ENCODE assay signal across 21 cellular contexts in genomic region chr18:615773-616172, GRCh38. TPM values are rescaled to one million over a fixed set of nuclear protein-coding genes. Genes with fewer than 3 reads are reported as not detected.
DNase-seq lines count a peak whose midpoint lies in the region; ATAC-seq and TF ChIP-seq lines count a peak whose summit lies in the region.
"Had no signal": no experiment of that assay in that cellular context is flagged by ENCODE, and none has a peak within 500 bp of the region (broad histone marks: within the 10 kb centered on the region; RNA-seq: fewer than 3 reads in every experiment).

No MANE protein-coding gene starts in this region.

- H3K79me1 ChIP-seq in mesenchymal stem cell (replicated peaks; ENCODE audit: low read length, poor library complexity, severe bottlenecking), result no peaks in the 10 kb centered on the region

- H3K27me3 Mint-ChIP-seq in dendritic cell treated with granulocyte-macrophage colony-stimulating factor and Interleukin-4, amounts not matched to agents 40 ng/mL and 50 ng/mL, for 4 days, result peaks cover 13% of the 10 kb centered on the region
- peaks cover 2% of the 10 kb centered on the region for H3K27me3 Mint-ChIP-seq in GM23338 (ENCODE audit: insufficient read depth, low read depth, poor library complexity)
- H3K27me3 Mint-ChIP-seq in glutamatergic neuron (ENCODE audit: unreplicated experiment), result peaks cover 2% of the 10 kb centered on the region

- H3K4me3 ChIP-seq in mesenchymal stem cell (ENCODE audit: insufficient read depth in 1 of 2, low read depth in 1 of 2, low read length in 2 of 2) (no peak overlapping the region), GM23338 (no peak overlapping the region)
- H3K4me3 ChIP-seq: ascending aorta, esophagus muscularis mucosa had no signal

- H3K9me3 ChIP-seq in mesenchymal stem cell (ENCODE audit: control insufficient read depth, low read length), result no peaks in the 10 kb centered on the region
- H3K9me3 ChIP-seq: ascending aorta, esophagus muscularis mucosa had no signal

- H2BK15ac ChIP-seq in mesenchymal stem cell (ENCODE audit: low read depth, poor library complexity, severe bottlenecking), result no peak overlapping the region

- H3F3A ChIP-seq in GM23338 (replicated peaks; ENCODE audit: low read depth), result no peaks in the 10 kb centered on the region

- DNase-seq in NCI-H774 (lab: John Stamatoyannopoulos, UW) (peak; percentile 34), mesenchymal stem cell (no peak), GM23338 (ENCODE audit: low spot score) (no peak), NCI-H526 treated with DMSO at 0.1 percent for 48 hours (lab: John Stamatoyannopoulos, UW) (no peak), glutamatergic neuron (no peak), GM13977 (ENCODE audit: low spot score) (no peak)
- DNase-seq: activated naive CD4-positive, alpha-beta T cell treated with anti-CD3 and anti-CD28 coated beads, Interleukin-2, amount 50 U/mL, for 16 hours; activated T-cell treated with anti-CD3 and anti-CD28 coated beads, Interleukin-2, amount 50 U/mL, for 48 hours; C1 segment of cervical spinal cord; effector CD8-positive, alpha-beta T cell; GOT3; substantia nigra had no signal

- no peak overlapping the region for H3K23ac ChIP-seq in mesenchymal stem cell (ENCODE audit: low read length in 2 of 2)

- no peak overlapping the region for H3K4me3 Mint-ChIP-seq in dendritic cell treated with granulocyte-macrophage colony-stimulating factor and Interleukin-4, amounts not matched to agents 40 ng/mL and 50 ng/mL, for 4 days
- H3K4me3 Mint-ChIP-seq in GM23338 (no peak overlapping the region), glutamatergic neuron (ENCODE audit: unreplicated experiment) (no peak overlapping the region)

- peak overlapping the region; percentile 58 for H3K9ac ChIP-seq in mesenchymal stem cell (ENCODE audit: low read length)

- H2BK12ac ChIP-seq in mesenchymal stem cell (ENCODE audit: low read length in 2 of 2), result no peak overlapping the region

- H2AFZ ChIP-seq in mesenchymal stem cell (ENCODE audit: low read depth, low read length) (no peak overlapping the region), GM23338 (no peak overlapping the region; the same call in 1 of the 2 replicates)

- H4K91ac ChIP-seq in mesenchymal stem cell (ENCODE audit: low read length), result no peak overlapping the region

- H3K36me3 Mint-ChIP-seq in dendritic cell treated with granulocyte-macrophage colony-stimulating factor and Interleukin-4, amounts not matched to agents 40 ng/mL and 50 ng/mL, for 4 days (ENCODE audit: low read depth), result no peaks in the 10 kb centered on the region
- H3K36me3 Mint-ChIP-seq in GM23338 (ENCODE audit: low read depth) (no peaks in the 10 kb centered on the region), glutamatergic neuron (ENCODE audit: unreplicated experiment) (no peaks in the 10 kb centered on the region)

- in situ Hi-C loops in GM13977 (cut with MboI; ENCODE audit: low pct_unique_long_range_greater_than_20kb, low sequenced_read_pairs, unreplicated experiment), result no loop called here

- peaks cover 3% of the 10 kb centered on the region; the same call in 1 of the 2 replicates for H3K9me2 ChIP-seq in GM23338 (ENCODE audit: insufficient read depth)

- H3K27me3 ChIP-seq in mesenchymal stem cell (ENCODE audit: control insufficient read depth in 1 of 2, insufficient read depth in 1 of 2, low read length in 2 of 2) (no peaks in the 10 kb centered on the region), GM23338 (ENCODE audit: insufficient read depth) (no peaks in the 10 kb centered on the region)
- H3K27me3 ChIP-seq: ascending aorta, esophagus muscularis mucosa had no signal

- H3K27ac ChIP-seq in C4-2B (peak overlapping the region; percentile 21; the same call in 1 of the 2 replicates), mesenchymal stem cell (ENCODE audit: low read length, poor library complexity, severe bottlenecking) (no peak overlapping the region), GM23338 (ENCODE audit: low read depth) (no peak overlapping the region)
- H3K27ac ChIP-seq: ascending aorta, esophagus muscularis mucosa, HL-60 had no signal

- no peaks in the 10 kb centered on the region for H3K9me3 Mint-ChIP-seq in dendritic cell treated with granulocyte-macrophage colony-stimulating factor and Interleukin-4, amounts not matched to agents 40 ng/mL and 50 ng/mL, for 4 days
- no peaks in the 10 kb centered on the region for H3K9me3 Mint-ChIP-seq in GM23338
- H3K9me3 Mint-ChIP-seq in glutamatergic neuron (ENCODE audit: unreplicated experiment), result peaks cover 3% of the 10 kb centered on the region

- H3K79me2 ChIP-seq in GM23338 (replicated peaks; ENCODE audit: insufficient read depth), result no peaks in the 10 kb centered on the region

- H3K36me3 ChIP-seq in mesenchymal stem cell (ENCODE audit: control insufficient read depth in 1 of 2, insufficient read depth in 2 of 2, low read depth in 1 of 2, low read length in 2 of 2), result no peaks in the 10 kb centered on the region
- no peaks in the 10 kb centered on the region for H3K36me3 ChIP-seq in GM23338 (ENCODE audit: insufficient read depth)
- H3K36me3 ChIP-seq: ascending aorta, esophagus muscularis mucosa had no signal

- peak overlapping the region in 1 of 2 experiments; percentile 33 for H3K4ac ChIP-seq in mesenchymal stem cell (ENCODE audit: low read depth in 1 of 2, low read length in 2 of 2)

- H2AK5ac ChIP-seq in mesenchymal stem cell (ENCODE audit: low read length, severe bottlenecking), result peak overlapping the region; percentile 45

- peak overlapping the region in 1 of 2 experiments; percentile 87 for H3K14ac ChIP-seq in mesenchymal stem cell (ENCODE audit: low read length in 2 of 2)

- intact Hi-C loops in dendritic cell treated with granulocyte-macrophage colony-stimulating factor and Interleukin-4, amounts not matched to agents 40 ng/mL and 50 ng/mL, for 4 days (cut with micrococcal nuclease), result loop anchor here (1.0 to 10.0 kb wide), 4 partner anchors 118 to 347 kb away; partner anchors contain the start of gene THOC1

- no peak for ATAC-seq in GM23338

- peak overlapping the region; percentile 12 for H3K4me2 ChIP-seq in mesenchymal stem cell (ENCODE audit: low read length, poor library complexity, severe bottlenecking)
- H3K4me2 ChIP-seq in GM23338, result no peak overlapping the region

- WGBS in mesenchymal stem cell, result 84% methylated on average over 4 of the region's 4 CpGs

- H3K4me1 ChIP-seq in mesenchymal stem cell (ENCODE audit: control insufficient read depth, insufficient read depth, low read depth, low read length) (peaks cover 2% of the 10 kb centered on the region), GM23338 (ENCODE audit: insufficient read depth) (no peaks in the 10 kb centered on the region)
- H3K4me1 ChIP-seq: ascending aorta had no signal

- no peak overlapping the region for H4K8ac ChIP-seq in mesenchymal stem cell (ENCODE audit: low read length)

- H3K18ac ChIP-seq in mesenchymal stem cell (ENCODE audit: low read depth in 1 of 2, low read length in 2 of 2), result no peak overlapping the region

- peaks cover 34% of the 10 kb centered on the region for H3K4me1 Mint-ChIP-seq in dendritic cell treated with granulocyte-macrophage colony-stimulating factor and Interleukin-4, amounts not matched to agents 40 ng/mL and 50 ng/mL, for 4 days (ENCODE audit: low read depth)
- H3K4me1 Mint-ChIP-seq in GM23338 (no peaks in the 10 kb centered on the region), glutamatergic neuron (ENCODE audit: low read depth, unreplicated experiment) (no peaks in the 10 kb centered on the region)

- no peak overlapping the region for H2BK5ac ChIP-seq in mesenchymal stem cell (ENCODE audit: low read depth, low read length, poor library complexity, severe bottlenecking)

- no peak for TF ChIP-seq CTCF in C4-2B (conservative IDR thresholded peaks at IDR 0.05)
- TF ChIP-seq CTCF in GM23338 (conservative IDR thresholded peaks at IDR 0.05; ENCODE audit: low read depth in 2 of 2), result no peak
- no peak for TF ChIP-seq CTCF in glutamatergic neuron (IDR thresholded peaks at IDR 0.05; ENCODE audit: partially characterized antibody, unreplicated experiment)
- no peak for TF ChIP-seq CTCF in GM13977 (IDR thresholded peaks at IDR 0.05; ENCODE audit: extremely low read depth, insufficient read depth, missing control alignments)

- peak overlapping the region; percentile 91 for H3K27ac Mint-ChIP-seq in dendritic cell treated with granulocyte-macrophage colony-stimulating factor and Interleukin-4, amounts not matched to agents 40 ng/mL and 50 ng/mL, for 4 days
- no peak overlapping the region for H3K27ac Mint-ChIP-seq in GM23338
- H3K27ac Mint-ChIP-seq in glutamatergic neuron (ENCODE audit: unreplicated experiment), result no peak overlapping the region

- no peak overlapping the region for H2BK120ac ChIP-seq in mesenchymal stem cell (ENCODE audit: low read depth, low read length)

- no peaks in the 10 kb centered on the region for H4K20me1 ChIP-seq in GM23338 (replicated peaks; ENCODE audit: insufficient read depth)

TF ChIP-seq in GM23338, 12 proteins besides CTCF, POLR2A, EP300 and RAD21 (continues in another document):
- TF ChIP-seq EZH2 (IDR thresholded peaks at IDR 0.05; ENCODE audit: low read depth, unreplicated experiment) (no peak), CREB1 (CRISPR knock-in tag; IDR thresholded peaks at IDR 0.05; ENCODE audit: low read depth) (no peak), NANOG (IDR thresholded peaks at IDR 0.05; ENCODE audit: borderline replicate concordance) (no peak), ZNF331 (CRISPR knock-in tag; IDR thresholded peaks at IDR 0.05; ENCODE audit: low read depth) (no peak), EZH2phosphoT487 (IDR thresholded peaks at IDR 0.05; ENCODE audit: unreplicated experiment) (no peak), STAT1 (IDR thresholded peaks at IDR 0.05; ENCODE audit: unreplicated experiment) (no peak)

RNA-seq across cellular contexts. Expression of gene CLUL1, which starts 19.0 kb away (rescaled TPM):
- polyA plus RNA-seq in mesenchymal stem cell (2013, experiment 1 of 2), result not detected
- not detected for polyA plus RNA-seq in mesenchymal stem cell (2013, experiment 2 of 2)
- total RNA-seq in GM23338 (2014; rRNA removed; shearing (Covaris generic)), result not detected in 2 replicates
- polyA plus RNA-seq in GM23338 (2016; fragmentation: Nextera tagmentation; extraction: Ambion mirVana), result 1.5 and 2.6 TPM in 2 replicates
- total RNA-seq in glutamatergic neuron (ENCODE audit: unreplicated experiment), result 3.8 TPM
- total RNA-seq: activated CD8-positive, alpha-beta memory T cell treated with anti-CD3 and anti-CD28 coated beads for 36 hours; ascending aorta; glomerular endothelial cell; liver had no signal

RNA-seq across cellular contexts. Expression of gene CETN1, which starts 35.6 kb away (rescaled TPM):
- polyA plus RNA-seq in mesenchymal stem cell (2013, experiment 1 of 2), result not detected
- not detected for polyA plus RNA-seq in mesenchymal stem cell (2013, experiment 2 of 2)
- total RNA-seq in GM23338 (2014; rRNA removed; shearing (Covaris generic)), result not detected in 2 replicates
- polyA plus RNA-seq in GM23338 (2016; fragmentation: Nextera tagmentation; extraction: Ambion mirVana), result not detected in 2 replicates
- total RNA-seq in glutamatergic neuron (ENCODE audit: unreplicated experiment), result not detected
- total RNA-seq: activated CD8-positive, alpha-beta memory T cell treated with anti-CD3 and anti-CD28 coated beads for 36 hours; ascending aorta; cerebellum; esophagus muscularis mucosa; glomerular endothelial cell; liver had no signal
- polyA plus RNA-seq: liver had no signal

RNA-seq across cellular contexts. Expression of gene TYMS, which starts 41.7 kb away (rescaled TPM):
- 22.3 TPM for polyA plus RNA-seq in mesenchymal stem cell (2013, experiment 1 of 2)
- 22.3 TPM for polyA plus RNA-seq in mesenchymal stem cell (2013, experiment 2 of 2)
- 52.9 and 60.5 TPM in 2 replicates for total RNA-seq in GM23338 (2014; rRNA removed; shearing (Covaris generic))
- polyA plus RNA-seq in GM23338 (2016; fragmentation: Nextera tagmentation; extraction: Ambion mirVana), result 62.9 and 72.3 TPM in 2 replicates
- total RNA-seq in glutamatergic neuron (ENCODE audit: unreplicated experiment), result 15.5 TPM
